ENCODE assay signal across 8 cellular contexts in the genomic region with DNA sequence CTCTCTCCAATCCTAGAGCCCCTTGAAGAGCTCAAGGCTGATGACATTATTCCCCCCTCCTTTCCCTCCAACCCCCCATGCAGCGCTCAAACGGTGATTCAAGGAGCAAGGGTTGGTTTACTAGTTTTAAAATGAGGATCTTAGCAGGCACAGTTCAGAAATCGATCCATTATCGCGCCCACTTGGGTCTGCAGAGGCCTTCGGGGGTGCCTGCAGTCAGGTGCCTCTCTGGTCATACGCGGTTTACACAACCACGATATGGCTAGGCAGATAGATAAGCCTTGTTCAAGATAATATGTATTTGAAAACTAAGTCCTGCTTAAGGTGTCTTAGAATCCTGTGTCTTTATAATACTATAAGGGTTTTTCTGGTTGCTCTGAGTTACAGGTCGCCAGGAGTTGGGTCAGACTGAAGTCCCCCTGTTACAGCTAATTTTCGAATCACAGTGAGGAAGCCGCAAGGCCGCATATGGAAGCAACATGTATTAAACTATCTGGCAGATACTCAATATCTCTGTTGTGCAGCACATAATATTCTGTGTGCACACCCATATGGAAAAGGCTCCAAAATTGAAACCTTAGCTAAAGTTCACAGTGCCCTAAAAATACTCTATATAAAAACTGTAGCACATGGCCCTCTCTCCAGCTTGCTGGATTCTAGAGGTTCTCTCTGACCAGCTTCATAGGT. TPM values are rescaled to one million over a fixed set of nuclear protein-coding genes. Genes with fewer than 3 reads are reported as not detected.
DNase-seq lines count a peak whose midpoint lies in the region; ATAC-seq and TF ChIP-seq lines count a peak whose summit lies in the region.

No MANE protein-coding gene starts in this region.

- no peaks in the 10 kb centered on the region for H3K27me3 ChIP-seq in GM23248 (replicated peaks; ENCODE audit: insufficient read depth)
- H3K27me3 ChIP-seq in foreskin keratinocyte = no peaks in the 10 kb centered on the region

- peak overlapping the region; percentile 80 for H3K9ac ChIP-seq in GM23248

- no peaks in the 10 kb centered on the region for H4K20me1 ChIP-seq in GM23248 (ENCODE audit: insufficient read depth)

- peak overlapping the region; percentile 79 for H3K4me2 ChIP-seq in GM23248 (ENCODE audit: unreplicated experiment)

- no peaks in the 10 kb centered on the region for H3K9me3 ChIP-seq in GM23248 (ENCODE audit: low read depth)

- H3K27ac ChIP-seq in GM23248 (peak overlapping the region; percentile 75), foreskin keratinocyte (peak overlapping the region; percentile 79)

- DNase-seq in GM23248 = peak; percentile 22
- no peak for DNase-seq in foreskin keratinocyte
- no peak for DNase-seq in skeletal muscle cell (ENCODE audit: low read depth)
- no peak for DNase-seq in kidney glomerular epithelial cell (lab: John Stamatoyannopoulos, UW)
- DNase-seq in DMS114 treated with DMSO at 0.1 percent for 48 hours (lab: John Stamatoyannopoulos, UW; ENCODE audit: unreplicated experiment) = no peak
- no peak for DNase-seq in activated naive CD4-positive, alpha-beta T cell treated with anti-CD3 and anti-CD28 coated beads, Interleukin-2, amount 50 U/mL, for 16 hours

- H3K9me2 ChIP-seq in GM23248 (ENCODE audit: insufficient read depth) = no peaks in the 10 kb centered on the region

- peak overlapping the region; percentile 75 for H2AFZ ChIP-seq in GM23248

- in situ Hi-C loops in GM23248 (cut with MboI) = loop anchor here (10.0 kb wide), 1 partner anchor 540 kb away; no protein-coding TSS in a partner anchor

- peak overlapping the region; percentile 67 for H3K4me3 ChIP-seq in GM23248
- H3K4me3 ChIP-seq in WI38 (ENCODE audit: low read depth, low read length) = peak overlapping the region; percentile 63
- peak overlapping the region; percentile 59 for H3K4me3 ChIP-seq in skeletal muscle cell (ENCODE audit: low read depth, low read length)

- H3K36me3 ChIP-seq in GM23248 (ENCODE audit: low read depth) = no peaks in the 10 kb centered on the region

- H3K4me1 ChIP-seq in GM23248 (ENCODE audit: insufficient read depth) (peaks cover 11% of the 10 kb centered on the region; the same call in 1 of the 2 replicates), foreskin keratinocyte (peaks cover 2% of the 10 kb centered on the region)

- 5 to 11% methylated on average over 13 of the region's 13 CpGs for WGBS in GM23248 (ENCODE audit: low coverage in 1 of 2, low lambda C conversion rate in 2 of 2, missing lambda C conversion rate in 2 of 2), 2 experiments

- no peak for TF ChIP-seq CTCF in WI38 (IDR thresholded peaks at IDR 0.05; ENCODE audit: low read depth, low read length)
- no peak for TF ChIP-seq CTCF in foreskin keratinocyte (conservative IDR thresholded peaks at IDR 0.05)

- no peaks in the 10 kb centered on the region for H3K79me2 ChIP-seq in GM23248 (ENCODE audit: insufficient read depth)

- no peak for ATAC-seq in foreskin keratinocyte
- no peak for ATAC-seq in GM18511 (IDR thresholded peaks at IDR 0.05; ENCODE audit: unreplicated experiment)

- H3F3A ChIP-seq in GM23248 (ENCODE audit: insufficient read depth) = peaks cover 18% of the 10 kb centered on the region

RNA-seq across cellular contexts. Expression of gene BHLHE41, which starts 10.0 kb away (rescaled TPM):
- 0.76 and 1.6 TPM in 2 replicates for total RNA-seq in GM23248 (2014; rRNA removed; shearing (Covaris generic))
- polyA plus RNA-seq in GM23248 (2016; fragmentation: Nextera tagmentation; extraction: Ambion mirVana) (1.3 and 1.7 TPM in 2 replicates), foreskin keratinocyte (0.07 and 0.11 TPM in 2 replicates)
- total RNA-seq in foreskin keratinocyte = 0.03 and 0.14 TPM in 2 replicates
